In genomic region chr19:33219261-33219812, GRCh38 we compare ENCODE assay signal across 2 cellular contexts.
A peak's percentile ranks its signal among the peaks of the same experiment; 100 is the strongest.
TF ChIP-seq lines count a peak whose summit lies in the region.

No MANE protein-coding gene starts in this region.

TF ChIP-seq in IMR-90, 13 proteins besides CTCF, POLR2A, EP300 and RAD21:
- TF ChIP-seq RFX5 (IDR thresholded peaks at IDR 0.05; ENCODE audit: low read depth, low read length) (no peak), MAZ (IDR thresholded peaks at IDR 0.05; ENCODE audit: borderline replicate concordance, low read depth, low read length) (no peak), RCOR1 (IDR thresholded peaks at IDR 0.05; ENCODE audit: insufficient replicate concordance, low read length) (no peak), USF2 (IDR thresholded peaks at IDR 0.05; ENCODE audit: low read depth, low read length) (no peak), MAFK (IDR thresholded peaks at IDR 0.05; ENCODE audit: low read depth, low read length) (no peak), CEBPB (IDR thresholded peaks at IDR 0.05; ENCODE audit: low read depth, low read length) (no peak)

TF ChIP-seq in GM12878, 131 proteins besides CTCF, POLR2A, EP300 and RAD21:
- TF ChIP-seq RFX5 (IDR thresholded peaks at IDR 0.05; ENCODE audit: low read depth, low read length): no peak
- TF ChIP-seq MEF2B (IDR thresholded peaks at IDR 0.05; ENCODE audit: partially characterized antibody, poor library complexity, severe bottlenecking): peak; percentile 12
- peak; percentile 93 for TF ChIP-seq NR2F1 (conservative IDR thresholded peaks at IDR 0.05)
